11 cellular contexts compared by ENCODE assay signal in genomic region chr1:203126866-203127671, GRCh38. TPM values are rescaled to one million over a fixed set of nuclear protein-coding genes. Genes with fewer than 3 reads are reported as not detected.
DNase-seq lines count a peak whose midpoint lies in the region; ATAC-seq, FAIRE-seq and TF ChIP-seq lines count a peak whose summit lies in the region.
"Had no signal": no experiment of that assay in that cellular context is flagged by ENCODE, and none has a peak within 500 bp of the region (broad histone marks: within the 10 kb centered on the region; RNA-seq: fewer than 3 reads in every experiment).

No MANE protein-coding gene starts in this region.

- no peaks in the 10 kb centered on the region for H3K9me2 ChIP-seq in PC-3 (replicated peaks; ENCODE audit: low read length)

- H3K27me3 ChIP-seq in PC-3 (ENCODE audit: low read length), result peaks cover 49% of the 10 kb centered on the region
- H3K27me3 ChIP-seq in left ventricle myocardium inferior (ENCODE audit: low read depth), result peaks cover 61% of the 10 kb centered on the region
- peaks cover 0 to 32% (median 19%) of the 10 kb centered on the region in 3 donors for H3K27me3 ChIP-seq in sigmoid colon
- peaks cover 0 to 3% of the 10 kb centered on the region in 2 donors for H3K27me3 ChIP-seq in small intestine (ENCODE audit: control insufficient read depth in 2 of 2, insufficient read depth in 2 of 2, low read length in 2 of 2)

- no peaks in the 10 kb centered on the region for H3F3A ChIP-seq in PC-3 (ENCODE audit: low read length, unreplicated experiment)

- H3K27me3 Mint-ChIP-seq in natural killer cell treated with Interleukin-12 subunit alpha and Interleukin-12 subunit beta and Interleukin-15 and Interleukin-18, amount 100 ng/mL, for 72 hours, result peaks cover 47 to 50% of the 10 kb centered on the region in 2 donors

- H3K79me2 ChIP-seq in PC-3 (ENCODE audit: low read length), result no peaks in the 10 kb centered on the region

- FAIRE-seq in D721Med (lab: Jason Lieb, UNC) (no peak), small intestine (lab: Jason Lieb, UNC) (no peak)

- H3K36me3 ChIP-seq in PC-3 (ENCODE audit: low read depth, low read length), result no peaks in the 10 kb centered on the region
- H3K36me3 ChIP-seq in left ventricle myocardium inferior, result no peaks in the 10 kb centered on the region
- H3K36me3 ChIP-seq in sigmoid colon, result no peaks in the 10 kb centered on the region
- no peaks in the 10 kb centered on the region for H3K36me3 ChIP-seq in small intestine (ENCODE audit: control insufficient read depth in 2 of 2, insufficient read depth in 2 of 2, low read length in 2 of 2)

- TF ChIP-seq POLR2A in sigmoid colon (IDR thresholded peaks at IDR 0.05), result no peak

- no peaks in the 10 kb centered on the region for H3K36me3 Mint-ChIP-seq in natural killer cell treated with Interleukin-12 subunit alpha and Interleukin-12 subunit beta and Interleukin-15 and Interleukin-18, amount 100 ng/mL, for 72 hours

- no peaks in the 10 kb centered on the region for H4K20me1 ChIP-seq in PC-3 (ENCODE audit: low read length)

- peaks cover 0 to 9% of the 10 kb centered on the region in 2 donors for H3K4me1 Mint-ChIP-seq in natural killer cell treated with Interleukin-12 subunit alpha and Interleukin-12 subunit beta and Interleukin-15 and Interleukin-18, amount 100 ng/mL, for 72 hours (ENCODE audit: low read depth in 2 of 2)

- POLR2A ChIA-PET in PC-3 (lab: Charles Lee; ENCODE audit: unreplicated experiment), result no interaction called here

- intact Hi-C loops in PC-3 (cut with micrococcal nuclease) (loop anchor here (5.0 kb wide), 1 partner anchor 90 kb away; no protein-coding TSS in a partner anchor), left ventricle myocardium inferior (cut with micrococcal nuclease) (no loop called here), sigmoid colon (cut with DNase I) (loop anchor here (5.0 kb wide), 1 partner anchor 45 kb away; no protein-coding TSS in a partner anchor)

- no peak for ATAC-seq in PC-3
- ATAC-seq in natural killer cell treated with Interleukin-12 subunit alpha and Interleukin-12 subunit beta and Interleukin-15 and Interleukin-18, amount 100 ng/mL, for 72 hours, result no peak

- DNase-seq in D721Med (ENCODE audit: insufficient read length, low spot score), result peak; percentile 16
- DNase-seq in PC-3, result no peak
- no peak for DNase-seq in left ventricle myocardium inferior
- DNase-seq in sigmoid colon, result no peak
- DNase-seq in foreskin fibroblast, result no peak
- no peak for DNase-seq in natural killer cell treated with Interleukin-12 subunit alpha and Interleukin-12 subunit beta and Interleukin-15 and Interleukin-18, amount 100 ng/mL, for 72 hours (ENCODE audit: low spot score)
- DNase-seq in small intestine, result no peak
- no peak for DNase-seq in inferior parietal cortex (ENCODE audit: extremely low spot score)
- DNase-seq: activated CD4-positive, alpha-beta T cell treated with anti-CD3 and anti-CD28 coated beads for 48 hours had no signal

- CTCF ChIA-PET in PC-3 (lab: Charles Lee), result interaction anchor here (0.6 kb wide), 1 partner anchor 58 kb away, joined by 7 read pairs; no protein-coding TSS in a partner anchor

- H3K9ac ChIP-seq in PC-3 (ENCODE audit: low read length), result no peak overlapping the region

- no peak for TF ChIP-seq EP300 in sigmoid colon (IDR thresholded peaks at IDR 0.05)

- H3K4me3 Mint-ChIP-seq in natural killer cell treated with Interleukin-12 subunit alpha and Interleukin-12 subunit beta and Interleukin-15 and Interleukin-18, amount 100 ng/mL, for 72 hours, result no peak overlapping the region

- no peaks in the 10 kb centered on the region for H3K9me3 ChIP-seq in PC-3 (ENCODE audit: low read length)
- no peaks in the 10 kb centered on the region for H3K9me3 ChIP-seq in left ventricle myocardium inferior (replicated peaks)
- no peaks in the 10 kb centered on the region for H3K9me3 ChIP-seq in sigmoid colon
- no peaks in the 10 kb centered on the region for H3K9me3 ChIP-seq in small intestine (ENCODE audit: control insufficient read depth, low read depth)

- H3K4me2 ChIP-seq in PC-3 (ENCODE audit: low read length), result peak overlapping the region; percentile 54; the same call in 1 of the 2 replicates

- H3K27ac Mint-ChIP-seq in natural killer cell treated with Interleukin-12 subunit alpha and Interleukin-12 subunit beta and Interleukin-15 and Interleukin-18, amount 100 ng/mL, for 72 hours, result no peak overlapping the region
- H3K27ac Mint-ChIP-seq: IgD-negative memory B cell had no signal

- H3K4me1 ChIP-seq in PC-3 (ENCODE audit: insufficient read depth, low read length) (no peaks in the 10 kb centered on the region), left ventricle myocardium inferior (peaks cover 67% of the 10 kb centered on the region), sigmoid colon (peaks cover 0 to 27% (median 24%) of the 10 kb centered on the region in 4 donors), small intestine (ENCODE audit: control insufficient read depth in 2 of 2, insufficient read depth in 1 of 2, low read depth in 1 of 2, low read length in 1 of 2) (no peaks in the 10 kb centered on the region)

- H3K4me3 ChIP-seq in PC-3 (ENCODE audit: low read length) (no peak overlapping the region), left ventricle myocardium inferior (peak overlapping the region; percentile 64), sigmoid colon (peak overlapping the region; percentile 18 to 51 (median 38)), foreskin fibroblast (ENCODE audit: low read depth in 1 of 2, low read length in 2 of 2) (peak overlapping the region in 1 of 2 donors; percentile 64), small intestine (ENCODE audit: low read depth in 1 of 2, low read length in 2 of 2) (no peak overlapping the region)

- BruUV-seq in PC-3 (replicated peaks; lab: Mats Ljungman, UMichigan), result no TSS peak

- H2AFZ ChIP-seq in PC-3 (ENCODE audit: low read length), result no peak overlapping the region

- TF ChIP-seq CTCF in D721Med (IDR thresholded peaks at IDR 0.05; ENCODE audit: insufficient read depth, missing control alignments) (no peak), PC-3 (conservative IDR thresholded peaks at IDR 0.05; ENCODE audit: low read depth, low read length) (no peak), left ventricle myocardium inferior (IDR thresholded peaks at IDR 0.05; ENCODE audit: borderline replicate concordance) (no peak), sigmoid colon (IDR thresholded peaks at IDR 0.05) (no peak), foreskin fibroblast (IDR thresholded peaks at IDR 0.05; ENCODE audit: low read depth, low read length) (no peak)

- H3K9me3 Mint-ChIP-seq in natural killer cell treated with Interleukin-12 subunit alpha and Interleukin-12 subunit beta and Interleukin-15 and Interleukin-18, amount 100 ng/mL, for 72 hours, result no peaks in the 10 kb centered on the region
- H3K9me3 Mint-ChIP-seq: IgD-negative memory B cell had no signal

- H3K27ac ChIP-seq in PC-3 (ENCODE audit: low read length), result no peak overlapping the region
- peak overlapping the region; percentile 89 for H3K27ac ChIP-seq in left ventricle myocardium inferior (replicated peaks)
- H3K27ac ChIP-seq in sigmoid colon, result peak overlapping the region in 1 of 4 donors; percentile 50
- peak overlapping the region in 1 of 2 donors; percentile 17 for H3K27ac ChIP-seq in small intestine (ENCODE audit: low read depth in 1 of 2, low read length in 1 of 2)

- 19 to 22% methylated on average over 12 of the region's 12 CpGs for WGBS in sigmoid colon, 2 donors
- WGBS in small intestine, 3 donors, result 14 to 21% (median 19%) methylated on average over 11 to 12 of the region's 12 CpGs

RNA-seq across cellular contexts. Expression of gene ADORA1, which starts 0.5 kb away (rescaled TPM):
- total RNA-seq in PC-3 (2014; rRNA removed), result 1.4 and 3.9 TPM in 2 replicates
- 16.4 TPM for total RNA-seq in left ventricle myocardium inferior
- total RNA-seq in sigmoid colon, result 1 to 10 TPM in 1 of 4 donors, under 1 TPM in 1, not detected in 2; 0.33 to 1.1 TPM
- polyA plus RNA-seq in sigmoid colon, result 1 to 10 TPM in 1 of 3 donors, under 1 TPM in 1, not detected in 1; 0.92 to 1.3 TPM
- total RNA-seq in natural killer cell treated with Interleukin-12 subunit alpha and Interleukin-12 subunit beta and Interleukin-15 and Interleukin-18, amount 100 ng/mL, for 72 hours, result not detected
- 1 to 10 TPM in 1 of 3 donors, under 1 TPM in 1, not detected in 1; 0.54 to 1.4 TPM for polyA plus RNA-seq in small intestine
- polyA plus RNA-seq: IgD-negative memory B cell had no signal

RNA-seq across cellular contexts. Expression of gene MYOG, which starts 41.3 kb away (rescaled TPM):
- total RNA-seq in PC-3 (2014; rRNA removed) (not detected in 2 replicates), left ventricle myocardium inferior (not detected), sigmoid colon (not detected)
- polyA plus RNA-seq in sigmoid colon (not detected), small intestine (not detected)
- total RNA-seq in natural killer cell treated with Interleukin-12 subunit alpha and Interleukin-12 subunit beta and Interleukin-15 and Interleukin-18, amount 100 ng/mL, for 72 hours, result not detected
- total RNA-seq: esophagus mucosa had no signal
- polyA plus RNA-seq: IgD-negative memory B cell had no signal

RNA-seq across cellular contexts. Expression of gene MYBPH, which starts 48.6 kb away (rescaled TPM):
- total RNA-seq in PC-3 (2014; rRNA removed) (not detected in 2 replicates), left ventricle myocardium inferior (not detected), sigmoid colon (not detected)
- polyA plus RNA-seq in sigmoid colon (not detected), small intestine (not detected)
- total RNA-seq in natural killer cell treated with Interleukin-12 subunit alpha and Interleukin-12 subunit beta and Interleukin-15 and Interleukin-18, amount 100 ng/mL, for 72 hours, result not detected
- total RNA-seq: esophagus mucosa had no signal
- polyA plus RNA-seq: IgD-negative memory B cell had no signal

RNA-seq across cellular contexts. Expression of gene CHI3L1, which starts 59.4 kb away (rescaled TPM):
- total RNA-seq in PC-3 (2014; rRNA removed) (not detected in 2 replicates), left ventricle myocardium inferior (not detected), sigmoid colon (1 to 10 TPM in 3 of 4 donors, not detected in 1; 2.2 to 9.1 (median 2.6) TPM)
- polyA plus RNA-seq in sigmoid colon (10 to 100 TPM in 1 of 3 donors, 1 to 10 TPM in 2; 1.2 to 28.8 (median 4.9) TPM), small intestine (1 to 10 TPM in 2 of 3 donors, under 1 TPM in 1; 0.45 to 1.6 (median 1.4) TPM)
- 1 to 10 TPM; 1.6 to 1.8 TPM for total RNA-seq in natural killer cell treated with Interleukin-12 subunit alpha and Interleukin-12 subunit beta and Interleukin-15 and Interleukin-18, amount 100 ng/mL, for 72 hours
- polyA plus RNA-seq: IgD-negative memory B cell had no signal

Comparison
In these comparisons a context has a peak if more than half of its experiments do, and no peak if none do; other contexts are left out.
1. H3K4me3 ChIP-seq: peak in left ventricle myocardium inferior (single experiment) and sigmoid colon (4 of 4); none in PC-3 (single experiment) and small intestine (0 of 2).